ENCODE assay signal across 1 cellular context in genomic region chr6:44225579-44226325, GRCh38.
TF ChIP-seq lines count a peak whose summit lies in the region.

No MANE protein-coding gene starts in this region.

TF ChIP-seq in K562, 482 proteins besides CTCF, POLR2A, EP300 and RAD21 (continued from another document and continues in another):
- TF ChIP-seq PRDM10 (IDR thresholded peaks at IDR 0.05; ENCODE audit: partially characterized antibody) = peak; percentile 91
- 0 out of 2 replicates have a peak, but pooled peaks have one; percentile 38 for TF ChIP-seq ZNF134 (CRISPR knock-in tag; conservative IDR thresholded peaks at IDR 0.05)
- TF ChIP-seq POLR3A (IDR thresholded peaks at IDR 0.05; ENCODE audit: borderline replicate concordance, extremely low read depth, insufficient read depth, insufficient read length) = no peak
- peak; percentile 58 to 89; a peak in 3 of 4 replicates for TF ChIP-seq HDAC1 (IDR thresholded peaks at IDR 0.05)
- TF ChIP-seq CTBP1 (IDR thresholded peaks at IDR 0.05; ENCODE audit: borderline replicate concordance) = peak; percentile 97
- peak; percentile 96 for TF ChIP-seq TAL1 (IDR thresholded peaks at IDR 0.05)
- TF ChIP-seq ZNF589 (CRISPR knock-in tag; IDR thresholded peaks at IDR 0.05; ENCODE audit: low read depth) = peak; percentile 84
- TF ChIP-seq ETV6 (IDR thresholded peaks at IDR 0.05; ENCODE audit: borderline replicate concordance in 1 of 2, low read depth in 2 of 2, low read length in 1 of 2) = 0 out of 4 replicates have a peak, but pooled peaks of 1 of the 2 experiments have one; percentile 20
- TF ChIP-seq ETV6 (CRISPR knock-in tag; IDR thresholded peaks at IDR 0.05; ENCODE audit: borderline replicate concordance) = no peak
- TF ChIP-seq RBM34 (IDR thresholded peaks at IDR 0.05; ENCODE audit: borderline replicate concordance, insufficient read depth, low read length) = no peak
- no peak for TF ChIP-seq TAF7 (tag; IDR thresholded peaks at IDR 0.05)
- TF ChIP-seq RUNX1 (IDR thresholded peaks at IDR 0.05; ENCODE audit: low read depth) = peak; percentile 90; the same call in 1 of the 2 replicates
- no peak for TF ChIP-seq NR4A1 (CRISPR knock-in tag; IDR thresholded peaks at IDR 0.05)
- peak; percentile 71 for TF ChIP-seq NR4A1 (tag; IDR thresholded peaks at IDR 0.05)
- 0 out of 2 replicates have a peak, but pooled peaks have one; percentile 54 for TF ChIP-seq CBFB (CRISPR knock-in tag; IDR thresholded peaks at IDR 0.05)
- peak; percentile 97 for TF ChIP-seq TCF3 (CRISPR knock-in tag; IDR thresholded peaks at IDR 0.05)
- peak; percentile 95 for TF ChIP-seq PML (IDR thresholded peaks at IDR 0.05; ENCODE audit: low read length)
- TF ChIP-seq ZNF146 (CRISPR knock-in tag; IDR thresholded peaks at IDR 0.05; ENCODE audit: unreplicated experiment) = no peak
- 0 out of 2 replicates have a peak, but pooled peaks have one; percentile 11 for TF ChIP-seq ELK3 (CRISPR knock-in tag; IDR thresholded peaks at IDR 0.05)
- TF ChIP-seq KLF10 (CRISPR knock-in tag; IDR thresholded peaks at IDR 0.05) = 0 out of 2 replicates have a peak, but pooled peaks have one; percentile 14
- peak; percentile 40; the same call in 1 of the 2 replicates for TF ChIP-seq MTF1 (CRISPR knock-in tag; IDR thresholded peaks at IDR 0.05; ENCODE audit: borderline replicate concordance)
- 0 out of 2 replicates have a peak, but pooled peaks have one; percentile 60 for TF ChIP-seq ZNF561 (CRISPR knock-in tag; conservative IDR thresholded peaks at IDR 0.05)
- TF ChIP-seq CBX8 (IDR thresholded peaks at IDR 0.05; ENCODE audit: borderline replicate concordance, extremely low read depth, low read depth, low read length, poor library complexity, severe bottlenecking) = no peak
- TF ChIP-seq ZNF24 (IDR thresholded peaks at IDR 0.05) = 0 out of 2 replicates have a peak, but pooled peaks have one; percentile 68
- peak in 1 of 2 experiments; percentile 39; a peak in 1 of 4 replicates for TF ChIP-seq FOXK2 (conservative IDR thresholded peaks at IDR 0.05 in 1 of 2, IDR thresholded peaks at IDR 0.05 in 1 of 2; ENCODE audit: low read depth in 2 of 2)
- peak; percentile 90 for TF ChIP-seq ZNF592 (IDR thresholded peaks at IDR 0.05)
- peak; percentile 79; the same call in 1 of the 2 replicates for TF ChIP-seq CREB3 (tag; conservative IDR thresholded peaks at IDR 0.05; ENCODE audit: low read depth)
- no peak for TF ChIP-seq ADNP (tag; IDR thresholded peaks at IDR 0.05)
- no peak for TF ChIP-seq PCBP1 (IDR thresholded peaks at IDR 0.05; ENCODE audit: low read depth, low read length, poor library complexity, severe bottlenecking)
- TF ChIP-seq FIP1L1 (IDR thresholded peaks at IDR 0.05; ENCODE audit: low read depth, low read length, poor library complexity, severe bottlenecking) = no peak
- no peak for TF ChIP-seq SREBF1 (IDR thresholded peaks at IDR 0.05; ENCODE audit: borderline replicate concordance, low read depth, low read length)
- TF ChIP-seq MXD1 (CRISPR knock-in tag; IDR thresholded peaks at IDR 0.05; ENCODE audit: borderline replicate concordance, poor library complexity, severe bottlenecking) = no peak
- TF ChIP-seq ZNF395 (CRISPR knock-in tag; IDR thresholded peaks at IDR 0.05) = peak; percentile 96
- peak; percentile 79 for TF ChIP-seq BCOR (IDR thresholded peaks at IDR 0.05)
- TF ChIP-seq MED1 (CRISPR knock-in tag; IDR thresholded peaks at IDR 0.05; ENCODE audit: borderline replicate concordance) = no peak
- peak; percentile 88 for TF ChIP-seq TFAP4 (CRISPR knock-in tag; IDR thresholded peaks at IDR 0.05; ENCODE audit: borderline replicate concordance)
- no peak for TF ChIP-seq RBM17 (IDR thresholded peaks at IDR 0.05; ENCODE audit: borderline replicate concordance, low read depth, low read length)
- TF ChIP-seq ZBTB11 (CRISPR knock-in tag; IDR thresholded peaks at IDR 0.05) = peak in 1 of 3 experiments; percentile 81; a peak in 2 of 6 replicates
- TF ChIP-seq MCM5 (IDR thresholded peaks at IDR 0.05; ENCODE audit: low read depth) = no peak
- no peak for TF ChIP-seq IFI16 (CRISPR knock-in tag; IDR thresholded peaks at IDR 0.05)
- peak; percentile 86; the same call in 1 of the 2 replicates for TF ChIP-seq ZNF165 (CRISPR knock-in tag; IDR thresholded peaks at IDR 0.05; ENCODE audit: borderline replicate concordance)
- TF ChIP-seq MTA3 (IDR thresholded peaks at IDR 0.05; ENCODE audit: borderline replicate concordance) = peak; percentile 82; the same call in 1 of the 2 replicates
- peak; percentile 94 for TF ChIP-seq DMBX1 (CRISPR knock-in tag; IDR thresholded peaks at IDR 0.05; ENCODE audit: borderline replicate concordance)
- TF ChIP-seq ZBTB5 (IDR thresholded peaks at IDR 0.05) = no peak
- peak; percentile 87 to 97; a peak in 3 of 4 replicates for TF ChIP-seq RCOR1 (IDR thresholded peaks at IDR 0.05; ENCODE audit: borderline replicate concordance in 1 of 2, low read depth in 2 of 2, low read length in 2 of 2)
